ENCODE assay signal across 1 cellular context in genomic region chrX:131040781-131041180, GRCh38.
TF ChIP-seq lines count a peak whose summit lies in the region.

No MANE protein-coding gene starts in this region.

TF ChIP-seq in neural cell, 6 proteins besides CTCF, POLR2A, EP300 and RAD21:
- TF ChIP-seq REST (IDR thresholded peaks at IDR 0.05; ENCODE audit: borderline replicate concordance) (no peak), TAF1 (IDR thresholded peaks at IDR 0.05; ENCODE audit: low read depth) (no peak), EZH2 (IDR thresholded peaks at IDR 0.05; ENCODE audit: borderline replicate concordance, insufficient read depth, low read length, poor library complexity, severe bottlenecking) (no peak), SMC3 (conservative IDR thresholded peaks at IDR 0.05; ENCODE audit: poor library complexity) (no peak), POLR2AphosphoS5 (IDR thresholded peaks at IDR 0.05) (no peak), MXI1 (conservative IDR thresholded peaks at IDR 0.05; ENCODE audit: poor library complexity, severe bottlenecking) (no peak)
